ENCODE assay signal across 24 cellular contexts in genomic region chr5:37896159-37896558, GRCh38. TPM values are rescaled to one million over a fixed set of nuclear protein-coding genes. Genes with fewer than 3 reads are reported as not detected.
"Had no signal": no experiment of that assay in that cellular context is flagged by ENCODE, and none has a peak within 500 bp of the region (broad histone marks: within the 10 kb centered on the region; RNA-seq: fewer than 3 reads in every experiment).

No MANE protein-coding gene starts in this region.

- H3K4me3 ChIP-seq: hepatocyte, left ventricle myocardium inferior, lung, ovary, right atrium auricular region, right lobe of liver, skin epidermis, stomach, testis, thyroid gland, transverse colon, upper lobe of left lung had no signal

- H3K79me2 ChIP-seq: hepatocyte had no signal

- H3K36me3 ChIP-seq: left ventricle myocardium inferior, ovary, right atrium auricular region, right lobe of liver, stomach, thyroid gland, transverse colon, upper lobe of left lung had no signal

- H3K27me3 ChIP-seq: hepatocyte, ovary, right atrium auricular region, right lobe of liver, stomach, testis, thyroid gland, transverse colon, upper lobe of left lung had no signal

- H3K9me3 ChIP-seq: ovary, right atrium auricular region, right lobe of liver, stomach, testis, thyroid gland, transverse colon, upper lobe of left lung had no signal

- H2AFZ ChIP-seq: hepatocyte had no signal

- H3K27ac ChIP-seq: hepatocyte, left ventricle myocardium inferior, ovary, right atrium auricular region, right lobe of liver, skin epidermis, stomach, testis, thyroid gland, transverse colon, upper lobe of left lung had no signal

- H3K4me1 ChIP-seq: testis, transverse colon, upper lobe of left lung had no signal

- DNase-seq: islet precursor cell; left ventricle myocardium inferior; midbrain; naive B cell; natural killer cell; nephron progenitor cell; ovary; right lobe of liver; stimulated activated CD4-positive, alpha-beta T cell treated with anti-CD3 and anti-CD28 coated beads, Interleukin-12 subunit alpha, Interleukin-12 subunit beta, amount 100 ng/mL, for 4 hours; stimulated activated CD4-positive, alpha-beta T cell treated with anti-CD3 and anti-CD28 coated beads, Interleukin-15, amount 100 ng/mL, for 24 hours; stimulated activated CD4-positive, alpha-beta T cell treated with anti-CD3 and anti-CD28 coated beads, Interleukin-2, amount 100 ng/mL, for 24 hours; stimulated activated CD4-positive, alpha-beta T cell treated with anti-CD3 and anti-CD28 coated beads, Interleukin-4, amount 100 ng/mL, for 1 hour; stimulated activated naive B cell treated with anti-CD40 and anti-IgM and Interleukin-4, amounts not matched to agents 10 μg/mL and 1 μg/mL and 100 μg/mL, for 72 hours; stimulated activated naive CD8-positive, alpha-beta T cell treated with anti-CD3 and anti-CD28 coated beads, Interleukin-15, Interleukin-2, amounts not matched to agents 100 U/mL and 50 U/mL, for 24 hours; stomach; testis; thyroid gland; transverse colon; upper lobe of left lung had no signal

- H3K4me2 ChIP-seq: hepatocyte had no signal

- ATAC-seq: natural killer cell; right lobe of liver; stimulated activated naive B cell treated with anti-CD40 and anti-IgM and Interleukin-4, amounts not matched to agents 10 μg/mL and 1 μg/mL and 100 μg/mL, for 72 hours; stimulated activated naive CD8-positive, alpha-beta T cell treated with anti-CD3 and anti-CD28 coated beads, Interleukin-15, Interleukin-2, amounts not matched to agents 100 U/mL and 50 U/mL, for 24 hours had no signal

RNA-seq across cellular contexts. Expression of gene GDNF, which starts 56.3 kb away (rescaled TPM):
- total RNA-seq: lung, natural killer cell, pulmonary artery endothelial cell, thyroid gland had no signal
